Comparison of ENCODE assay signal across 1 cellular context in the genomic region with DNA sequence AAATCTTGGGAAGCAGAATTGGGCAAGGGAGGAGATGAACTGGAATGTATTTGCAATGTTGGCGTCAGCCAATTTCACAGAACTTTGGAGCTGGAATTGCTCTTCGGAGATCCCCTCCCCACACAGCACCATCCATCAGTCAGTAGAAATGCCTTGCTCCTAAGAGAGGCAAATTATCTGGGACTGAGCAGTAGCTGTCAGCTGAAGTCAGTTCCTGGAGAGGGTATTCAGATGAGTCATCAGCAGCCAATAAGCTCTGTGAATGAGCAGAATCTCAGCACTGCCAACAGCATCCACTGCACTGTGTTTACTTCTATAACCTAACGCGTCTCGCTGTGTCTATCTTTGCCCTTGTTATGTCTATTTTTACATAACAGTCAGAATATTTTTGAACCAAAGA.
TF ChIP-seq lines count a peak whose summit lies in the region.

No MANE protein-coding gene starts in this region.

TF ChIP-seq in WTC11, 78 proteins besides CTCF, POLR2A, EP300 and RAD21 (continued from another document):
- TF ChIP-seq ARID4B (CRISPR knock-in tag; IDR thresholded peaks at IDR 0.05; ENCODE audit: borderline replicate concordance) (no peak), PRRX2 (CRISPR knock-in tag; IDR thresholded peaks at IDR 0.05) (no peak), CREB1 (CRISPR knock-in tag; IDR thresholded peaks at IDR 0.05) (no peak)
- TF ChIP-seq, protein P1, sequence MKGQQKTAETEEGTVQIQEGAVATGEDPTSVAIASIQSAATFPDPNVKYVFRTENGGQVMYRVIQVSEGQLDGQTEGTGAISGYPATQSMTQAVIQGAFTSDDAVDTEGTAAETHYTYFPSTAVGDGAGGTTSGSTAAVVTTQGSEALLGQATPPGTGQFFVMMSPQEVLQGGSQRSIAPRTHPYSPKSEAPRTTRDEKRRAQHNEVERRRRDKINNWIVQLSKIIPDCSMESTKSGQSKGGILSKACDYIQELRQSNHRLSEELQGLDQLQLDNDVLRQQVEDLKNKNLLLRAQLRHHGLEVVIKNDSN (CRISPR knock-in tag; IDR thresholded peaks at IDR 0.05), result no peak
TF ChIP-seq in WTC11: peak in this region for 0.
